ENCODE assay signal across 18 cellular contexts in the genomic region with DNA sequence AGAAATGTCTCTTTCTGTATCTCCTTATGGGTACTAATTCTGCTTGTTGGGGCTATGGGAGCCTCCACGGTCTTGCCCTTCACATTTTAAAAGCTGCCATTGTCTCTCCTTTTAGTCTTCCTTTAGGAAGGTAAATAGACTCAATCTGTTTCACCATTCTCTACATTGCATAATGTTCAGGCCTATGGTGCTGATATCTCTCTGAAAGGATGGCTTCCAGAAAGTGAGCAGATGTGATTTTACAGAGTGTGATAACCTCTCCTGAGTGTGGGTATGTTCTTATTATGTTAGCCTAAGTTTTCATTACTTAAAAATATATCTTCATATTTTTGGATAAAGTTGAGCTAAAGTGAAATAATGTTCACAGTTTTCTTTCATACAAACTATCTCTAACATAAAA.
A peak's percentile ranks its signal among the peaks of the same experiment; 100 is the strongest.
DNase-seq lines count a peak whose midpoint lies in the region; ATAC-seq and TF ChIP-seq lines count a peak whose summit lies in the region.
"Had no signal": no experiment of that assay in that cellular context is flagged by ENCODE, and none has a peak within 500 bp of the region (broad histone marks: within the 10 kb centered on the region; RNA-seq: fewer than 3 reads in every experiment).

No MANE protein-coding gene starts in this region.

- TF ChIP-seq CTCF in mesothelial cell of epicardium (IDR thresholded peaks at IDR 0.05; ENCODE audit: unreplicated experiment), result no peak
- TF ChIP-seq CTCF in type B pancreatic cell (conservative IDR thresholded peaks at IDR 0.05), result no peak

- H3K27ac Mint-ChIP-seq in mesothelial cell of epicardium (no peak overlapping the region), type B pancreatic cell (peak overlapping the region; percentile 82)
- H3K27ac Mint-ChIP-seq: CD14-positive monocyte had no signal

- no peaks in the 10 kb centered on the region for H3K27me3 Mint-ChIP-seq in mesothelial cell of epicardium (ENCODE audit: low read depth)
- no peaks in the 10 kb centered on the region for H3K27me3 Mint-ChIP-seq in type B pancreatic cell

- DNase-seq in NCI-H510A treated with DMSO at 0.1 percent for 48 hours (lab: John Stamatoyannopoulos, UW) (peak; percentile 9), NCI-H510A (lab: John Stamatoyannopoulos, UW) (no peak), amniotic epithelial cell (ENCODE audit: low read depth) (peak; percentile 68), mesothelial cell of epicardium (ENCODE audit: low spot score in 2 of 2, unreplicated experiment in 2 of 2) (no peak), type B pancreatic cell (ENCODE audit: extremely low spot score, unreplicated experiment) (no peak), hepatic stellate cell (ENCODE audit: low spot score) (no peak), UCSD-AML1 (lab: John Stamatoyannopoulos, UW; ENCODE audit: unreplicated experiment) (no peak)
- DNase-seq: AML-193, DND-41, GDM1, GM23248, NCI-H1417 treated with DMSO at 0.1 percent for 48 hours, NCI-H1930, NCI-H226, NCI-H526, Peyer's patch had no signal

- no peak for ATAC-seq in GM21360 (IDR thresholded peaks at IDR 0.05; ENCODE audit: unreplicated experiment)

- H3K4me1 Mint-ChIP-seq in mesothelial cell of epicardium (peaks cover 9% of the 10 kb centered on the region), type B pancreatic cell (ENCODE audit: unreplicated experiment) (no peaks in the 10 kb centered on the region)
- H3K4me1 Mint-ChIP-seq: CD14-positive monocyte had no signal

- peaks cover 4% of the 10 kb centered on the region for H3K9me3 Mint-ChIP-seq in mesothelial cell of epicardium
- H3K9me3 Mint-ChIP-seq in type B pancreatic cell, result no peaks in the 10 kb centered on the region

- H3K36me3 Mint-ChIP-seq in mesothelial cell of epicardium (peaks cover 3% of the 10 kb centered on the region), type B pancreatic cell (no peaks in the 10 kb centered on the region)
- H3K36me3 Mint-ChIP-seq: CD14-positive monocyte had no signal

- H3K4me3 Mint-ChIP-seq in mesothelial cell of epicardium, result peak overlapping the region; percentile 26
- H3K4me3 Mint-ChIP-seq in type B pancreatic cell, result peak overlapping the region; percentile 74
- H3K4me3 Mint-ChIP-seq: CD14-positive monocyte had no signal

Comparison
In these comparisons a context has a peak if more than half of its experiments do, and no peak if none do; other contexts are left out.
1. DNase-seq: peak in NCI-H510A treated with DMSO at 0.1 percent for 48 hours (single experiment) and amniotic epithelial cell (single experiment); none in NCI-H510A (single experiment), mesothelial cell of epicardium (0 of 2), type B pancreatic cell (single experiment), hepatic stellate cell (single experiment) and UCSD-AML1 (single experiment).